In the genomic region with DNA sequence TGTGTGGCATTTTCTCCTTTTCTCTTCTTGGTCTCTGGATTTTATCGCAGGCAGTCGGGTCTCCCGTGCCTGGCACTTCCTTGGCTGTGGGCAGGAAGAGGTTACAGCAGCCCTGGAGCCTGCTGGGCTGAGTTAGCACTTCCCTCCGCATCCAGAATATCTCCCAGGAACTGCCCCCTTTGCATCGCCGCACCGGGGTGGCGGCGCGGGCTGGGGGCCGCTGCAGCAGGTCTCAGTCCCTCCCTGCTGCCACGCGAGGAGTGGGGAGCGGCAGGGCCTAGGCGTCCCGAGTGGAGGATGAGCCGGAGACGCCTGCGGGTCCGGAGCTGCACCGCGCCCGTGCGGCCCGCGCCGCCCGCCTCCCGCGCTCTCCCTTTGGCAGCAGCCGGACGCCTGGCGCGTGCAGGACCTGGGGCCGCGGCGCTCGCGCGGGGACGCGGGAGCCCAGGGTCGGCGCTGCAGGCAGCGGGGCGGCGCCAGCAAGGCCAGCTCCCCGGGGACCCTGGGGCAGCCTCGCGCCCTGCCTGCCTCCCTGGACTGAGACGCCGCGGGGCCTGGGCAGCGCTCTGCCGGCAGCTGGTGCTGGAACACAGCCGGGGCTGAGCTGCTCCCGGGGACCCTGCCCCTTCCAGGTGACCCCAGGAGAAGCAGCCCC, we compare ENCODE assay signal across 11 cellular contexts.
A peak's percentile ranks its signal among the peaks of the same experiment; 100 is the strongest.
DNase-seq lines count a peak whose midpoint lies in the region; ATAC-seq and TF ChIP-seq lines count a peak whose summit lies in the region.
"Had no signal": no experiment of that assay in that cellular context is flagged by ENCODE, and none has a peak within 500 bp of the region (broad histone marks: within the 10 kb centered on the region; RNA-seq: fewer than 3 reads in every experiment).

No MANE protein-coding gene starts in this region.

- no peak overlapping the region for H3K4me3 Mint-ChIP-seq in natural killer cell

- DNase-seq in GM13977 (ENCODE audit: low spot score) (peak; percentile 28), skeletal muscle cell (ENCODE audit: low read depth) (no peak), natural killer cell (no peak)
- DNase-seq in activated CD4-positive, CD25-positive, alpha-beta regulatory T cell (lab: John Stamatoyannopoulos, UW), result no peak
- DNase-seq: amniotic stem cell, SW 1271 had no signal

- peaks cover 24 to 40% of the 10 kb centered on the region in 2 donors for H3K27me3 Mint-ChIP-seq in natural killer cell (ENCODE audit: low read depth in 2 of 2)

- in situ Hi-C loops in GM13977 (cut with MboI; ENCODE audit: low pct_unique_long_range_greater_than_20kb, low sequenced_read_pairs, unreplicated experiment), result no loop called here

- no peak for ATAC-seq in natural killer cell
- ATAC-seq in GM21737 (IDR thresholded peaks at IDR 0.05; ENCODE audit: unreplicated experiment), result no peak
- ATAC-seq in GM18520 (IDR thresholded peaks at IDR 0.05; ENCODE audit: unreplicated experiment), result no peak

- no peaks in the 10 kb centered on the region for H3K36me3 ChIP-seq in iPS-18a (ENCODE audit: control insufficient read depth, low read depth, low read length)
- H3K36me3 ChIP-seq: thyroid gland had no signal

- no peaks in the 10 kb centered on the region for H3K9me3 Mint-ChIP-seq in natural killer cell

- peaks cover 6% of the 10 kb centered on the region for H3K36me3 Mint-ChIP-seq in natural killer cell

- H3K4me1 ChIP-seq in iPS-18a (ENCODE audit: control insufficient read depth, low read depth, low read length), result peaks cover 4% of the 10 kb centered on the region

- intact Hi-C loops in natural killer cell (cut with micrococcal nuclease), result no loop called here

- no peak overlapping the region for H3K27ac Mint-ChIP-seq in natural killer cell

- H3K4me3 ChIP-seq in iPS-18a (ENCODE audit: low read length), result peak overlapping the region; percentile 68
- H3K4me3 ChIP-seq in skeletal muscle cell (ENCODE audit: low read depth, low read length), result peak overlapping the region; percentile 47

- H3K9ac ChIP-seq in iPS-18a (ENCODE audit: low read length), result no peak overlapping the region

- H3K27me3 ChIP-seq in iPS-18a (ENCODE audit: control insufficient read depth, insufficient read depth, low read length), result peaks cover 69% of the 10 kb centered on the region

- peak overlapping the region; percentile 91 for H3K27ac ChIP-seq in VCaP
- no peak overlapping the region for H3K27ac ChIP-seq in iPS-18a (ENCODE audit: low read length)
- H3K27ac ChIP-seq: thyroid gland had no signal

- no peaks in the 10 kb centered on the region for H3K4me1 Mint-ChIP-seq in natural killer cell

- H3K9me3 ChIP-seq in iPS-18a (ENCODE audit: control insufficient read depth, low read depth, low read length), result no peaks in the 10 kb centered on the region
- H3K9me3 ChIP-seq: thyroid gland had no signal

- TF ChIP-seq CTCF in GM13977 (IDR thresholded peaks at IDR 0.05; ENCODE audit: extremely low read depth, insufficient read depth, missing control alignments) (no peak), VCaP (conservative IDR thresholded peaks at IDR 0.05) (no peak; the same call in 1 of the 2 replicates), natural killer cell (IDR thresholded peaks at IDR 0.05) (no peak)
